ENCODE assay signal across 1 cellular context in the genomic region with DNA sequence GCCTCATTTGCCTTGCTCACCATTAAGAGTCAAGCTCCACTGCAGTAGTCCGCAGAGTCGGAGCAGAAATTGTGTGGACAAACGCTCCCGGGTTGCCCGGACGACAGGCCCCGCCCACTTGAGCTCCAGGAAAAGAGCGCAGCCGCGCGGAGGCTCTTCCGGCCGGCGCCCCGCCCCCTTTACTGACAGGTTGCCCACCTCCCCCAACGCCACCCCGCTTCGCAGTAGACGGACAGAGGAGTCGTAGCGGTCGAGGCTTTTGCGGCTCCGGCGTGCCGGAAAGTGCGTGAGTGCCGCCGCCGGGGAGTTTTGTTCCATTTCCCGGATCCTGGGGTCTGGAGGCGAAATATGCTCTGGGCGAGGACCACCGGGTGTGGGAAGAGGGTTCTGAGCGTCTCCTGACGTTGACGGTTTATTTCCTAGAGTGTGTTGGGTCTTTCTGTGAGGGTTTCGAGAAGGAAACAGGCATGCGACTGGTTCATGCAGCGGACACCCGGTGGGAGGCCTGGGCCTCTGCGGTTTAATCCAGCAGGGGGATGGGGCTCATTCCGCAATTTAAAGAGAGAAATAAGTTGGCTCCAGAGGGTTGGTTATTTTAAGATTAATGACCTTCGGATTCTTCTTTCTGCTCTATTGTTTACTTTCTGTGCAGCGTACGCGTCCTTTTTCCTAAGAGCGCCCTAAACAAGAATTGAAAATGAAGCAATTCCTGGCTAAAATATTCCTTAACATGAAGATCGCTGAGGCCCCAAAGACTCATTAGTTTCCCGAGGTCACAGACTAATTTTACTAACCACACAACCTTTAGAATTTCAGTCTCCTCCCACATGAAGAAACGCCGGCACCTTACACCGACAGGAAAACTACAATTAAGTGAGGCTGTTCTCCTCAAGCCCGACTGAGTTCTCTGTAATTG.
TF ChIP-seq lines count a peak whose summit lies in the region.

A gene with protein sequence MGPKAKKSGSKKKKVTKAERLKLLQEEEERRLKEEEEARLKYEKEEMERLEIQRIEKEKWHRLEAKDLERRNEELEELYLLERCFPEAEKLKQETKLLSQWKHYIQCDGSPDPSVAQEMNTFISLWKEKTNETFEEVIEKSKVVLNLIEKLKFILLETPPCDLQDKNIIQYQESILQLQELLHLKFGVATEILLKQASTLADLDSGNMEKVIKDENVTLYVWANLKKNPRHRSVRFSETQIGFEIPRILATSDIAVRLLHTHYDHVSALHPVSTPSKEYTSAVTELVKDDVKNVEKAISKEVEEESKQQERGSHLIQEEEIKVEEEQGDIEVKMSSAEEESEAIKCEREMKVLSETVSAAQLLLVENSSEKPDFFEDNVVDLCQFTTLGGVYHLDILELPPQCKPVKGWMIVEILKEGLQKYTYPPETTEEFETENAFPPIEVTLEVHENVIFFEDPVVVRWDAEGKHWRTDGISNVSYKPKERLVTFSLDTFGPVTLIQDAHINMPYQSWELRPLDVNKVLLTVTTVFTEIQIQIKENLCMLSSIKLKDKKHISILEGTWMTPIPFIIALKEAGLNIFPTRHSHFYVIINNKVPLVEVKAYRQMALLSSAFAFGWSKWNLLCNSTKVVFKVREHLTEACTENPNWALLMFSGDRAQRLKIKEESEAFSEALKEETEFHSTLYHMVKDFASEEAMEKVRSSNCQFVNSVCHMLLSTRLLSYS (minus strand): TSS at position 105 of the 916 bp plus-strand sequence. CDS start 82 bp downstream, at position 23.
A gene with protein sequence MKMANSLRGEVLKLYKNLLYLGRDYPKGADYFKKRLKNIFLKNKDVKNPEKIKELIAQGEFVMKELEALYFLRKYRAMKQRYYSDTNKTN (plus strand): TSS at position 182 of the 916 bp plus-strand sequence. CDS start 8,720 bp downstream, outside the sequence.

TF ChIP-seq in HepG2, 621 proteins besides CTCF, POLR2A, EP300 and RAD21 (continued from another document and continues in another):
- TF ChIP-seq RBM39 (IDR thresholded peaks at IDR 0.05; ENCODE audit: low read depth, low read length, poor library complexity, severe bottlenecking) (no peak), YY1 (IDR thresholded peaks at IDR 0.05; ENCODE audit: insufficient read depth, insufficient replicate concordance, low read depth, low read length) (peak; percentile 22), ZNF235 (CRISPR knock-in tag; IDR thresholded peaks at IDR 0.05; ENCODE audit: borderline replicate concordance) (no peak), ZNF546 (CRISPR knock-in tag; conservative IDR thresholded peaks at IDR 0.05) (peak; percentile 54; the same call in 1 of the 2 replicates), ZNF788 (CRISPR knock-in tag; IDR thresholded peaks at IDR 0.05; ENCODE audit: borderline replicate concordance) (no peak; the same call in 1 of the 2 replicates), HDAC1 (CRISPR knock-in tag; IDR thresholded peaks at IDR 0.05) (peak; percentile 71; the same call in 1 of the 2 replicates), ZC3H4 (CRISPR knock-in tag; IDR thresholded peaks at IDR 0.05; ENCODE audit: borderline replicate concordance) (no peak), TOE1 (CRISPR knock-in tag; IDR thresholded peaks at IDR 0.05) (no peak), BRCA1 (CRISPR knock-in tag; IDR thresholded peaks at IDR 0.05) (no peak), ZNF33A (CRISPR knock-in tag; IDR thresholded peaks at IDR 0.05; ENCODE audit: borderline replicate concordance) (0 out of 2 replicates have a peak, but pooled peaks have one; percentile 21), SMARCC2 (IDR thresholded peaks at IDR 0.05) (no peak), ZNF20 (CRISPR knock-in tag; IDR thresholded peaks at IDR 0.05) (peak; percentile 39), SP140L (CRISPR knock-in tag; IDR thresholded peaks at IDR 0.05; ENCODE audit: borderline replicate concordance) (no peak; the same call in 1 of the 2 replicates), ZNF670 (CRISPR knock-in tag; IDR thresholded peaks at IDR 0.05; ENCODE audit: borderline replicate concordance) (no peak), TBX2 (CRISPR knock-in tag; IDR thresholded peaks at IDR 0.05; ENCODE audit: borderline replicate concordance) (peak; percentile 73; the same call in 1 of the 2 replicates), CAMTA2 (CRISPR knock-in tag; IDR thresholded peaks at IDR 0.05; ENCODE audit: borderline replicate concordance) (peak; percentile 77; the same call in 1 of the 2 replicates), MAFF (IDR thresholded peaks at IDR 0.05; ENCODE audit: low read depth, low read length) (no peak), HOXA3 (CRISPR knock-in tag; IDR thresholded peaks at IDR 0.05) (peak; percentile 39; the same call in 1 of the 2 replicates), ZNF598 (CRISPR knock-in tag; IDR thresholded peaks at IDR 0.05; ENCODE audit: borderline replicate concordance) (peak; percentile 54; the same call in 1 of the 2 replicates), ZNF672 (CRISPR knock-in tag; IDR thresholded peaks at IDR 0.05) (no peak), PHF21A (CRISPR knock-in tag; IDR thresholded peaks at IDR 0.05) (peak; percentile 54; the same call in 1 of the 2 replicates), YEATS4 (CRISPR knock-in tag; IDR thresholded peaks at IDR 0.05; ENCODE audit: borderline replicate concordance) (0 out of 2 replicates have a peak, but pooled peaks have one; percentile 49), GABPA (IDR thresholded peaks at IDR 0.05; ENCODE audit: low read depth, low read length) (peak; percentile 48; the same call in 1 of the 2 replicates), GABPA (CRISPR knock-in tag; IDR thresholded peaks at IDR 0.05; ENCODE audit: low read depth) (peak; percentile 86), MAZ (IDR thresholded peaks at IDR 0.05; ENCODE audit: borderline replicate concordance, low read depth, low read length) (no peak), MAZ (CRISPR knock-in tag; IDR thresholded peaks at IDR 0.05; ENCODE audit: low read depth) (0 out of 2 replicates have a peak, but pooled peaks have one; percentile 9), PHF8 (CRISPR knock-in tag; IDR thresholded peaks at IDR 0.05) (peak; percentile 92), FIP1L1 (IDR thresholded peaks at IDR 0.05; ENCODE audit: borderline replicate concordance, insufficient read depth, low read depth, low read length) (no peak), HES4 (CRISPR knock-in tag; IDR thresholded peaks at IDR 0.05; ENCODE audit: borderline replicate concordance) (no peak), ZBTB1 (CRISPR knock-in tag; IDR thresholded peaks at IDR 0.05; ENCODE audit: borderline replicate concordance) (no peak), RFX3 (CRISPR knock-in tag; IDR thresholded peaks at IDR 0.05) (peak; percentile 93), NCOR1 (IDR thresholded peaks at IDR 0.05; ENCODE audit: borderline replicate concordance, low read length) (0 out of 2 replicates have a peak, but pooled peaks have one; percentile 17)
- TF ChIP-seq, protein P1, sequence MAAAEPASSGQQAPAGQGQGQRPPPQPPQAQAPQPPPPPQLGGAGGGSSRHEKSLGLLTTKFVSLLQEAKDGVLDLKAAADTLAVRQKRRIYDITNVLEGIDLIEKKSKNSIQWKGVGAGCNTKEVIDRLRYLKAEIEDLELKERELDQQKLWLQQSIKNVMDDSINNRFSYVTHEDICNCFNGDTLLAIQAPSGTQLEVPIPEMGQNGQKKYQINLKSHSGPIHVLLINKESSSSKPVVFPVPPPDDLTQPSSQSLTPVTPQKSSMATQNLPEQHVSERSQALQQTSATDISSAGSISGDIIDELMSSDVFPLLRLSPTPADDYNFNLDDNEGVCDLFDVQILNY (CRISPR knock-in tag; conservative IDR thresholded peaks at IDR 0.05), result no peak
- TF ChIP-seq, protein P2, sequence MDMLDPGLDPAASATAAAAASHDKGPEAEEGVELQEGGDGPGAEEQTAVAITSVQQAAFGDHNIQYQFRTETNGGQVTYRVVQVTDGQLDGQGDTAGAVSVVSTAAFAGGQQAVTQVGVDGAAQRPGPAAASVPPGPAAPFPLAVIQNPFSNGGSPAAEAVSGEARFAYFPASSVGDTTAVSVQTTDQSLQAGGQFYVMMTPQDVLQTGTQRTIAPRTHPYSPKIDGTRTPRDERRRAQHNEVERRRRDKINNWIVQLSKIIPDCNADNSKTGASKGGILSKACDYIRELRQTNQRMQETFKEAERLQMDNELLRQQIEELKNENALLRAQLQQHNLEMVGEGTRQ (IDR thresholded peaks at IDR 0.05; ENCODE audit: low read depth, low read length), result no peak
- TF ChIP-seq, protein P2 (CRISPR knock-in tag; IDR thresholded peaks at IDR 0.05; ENCODE audit: borderline replicate concordance), result no peak
- TF ChIP-seq, protein P3, sequence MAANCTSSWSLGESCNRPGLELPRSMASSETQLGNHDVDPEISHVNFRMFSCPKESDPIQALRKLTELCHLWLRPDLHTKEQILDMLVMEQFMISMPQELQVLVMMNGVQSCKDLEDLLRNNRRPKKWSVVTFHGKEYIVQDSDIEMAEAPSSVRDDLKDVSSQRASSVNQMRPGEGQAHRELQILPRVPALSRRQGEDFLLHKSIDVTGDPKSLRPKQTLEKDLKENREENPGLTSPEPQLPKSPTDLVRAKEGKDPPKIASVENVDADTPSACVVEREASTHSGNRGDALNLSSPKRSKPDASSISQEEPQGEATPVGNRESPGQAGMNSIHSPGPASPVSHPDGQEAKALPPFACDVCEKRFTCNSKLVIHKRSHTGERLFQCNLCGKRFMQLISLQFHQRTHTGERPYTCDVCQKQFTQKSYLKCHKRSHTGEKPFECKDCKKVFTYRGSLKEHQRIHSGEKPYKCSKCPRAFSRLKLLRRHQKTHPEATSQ (CRISPR knock-in tag; IDR thresholded peaks at IDR 0.05; ENCODE audit: borderline replicate concordance), result no peak; the same call in 1 of the 2 replicates
- TF ChIP-seq, protein P4, sequence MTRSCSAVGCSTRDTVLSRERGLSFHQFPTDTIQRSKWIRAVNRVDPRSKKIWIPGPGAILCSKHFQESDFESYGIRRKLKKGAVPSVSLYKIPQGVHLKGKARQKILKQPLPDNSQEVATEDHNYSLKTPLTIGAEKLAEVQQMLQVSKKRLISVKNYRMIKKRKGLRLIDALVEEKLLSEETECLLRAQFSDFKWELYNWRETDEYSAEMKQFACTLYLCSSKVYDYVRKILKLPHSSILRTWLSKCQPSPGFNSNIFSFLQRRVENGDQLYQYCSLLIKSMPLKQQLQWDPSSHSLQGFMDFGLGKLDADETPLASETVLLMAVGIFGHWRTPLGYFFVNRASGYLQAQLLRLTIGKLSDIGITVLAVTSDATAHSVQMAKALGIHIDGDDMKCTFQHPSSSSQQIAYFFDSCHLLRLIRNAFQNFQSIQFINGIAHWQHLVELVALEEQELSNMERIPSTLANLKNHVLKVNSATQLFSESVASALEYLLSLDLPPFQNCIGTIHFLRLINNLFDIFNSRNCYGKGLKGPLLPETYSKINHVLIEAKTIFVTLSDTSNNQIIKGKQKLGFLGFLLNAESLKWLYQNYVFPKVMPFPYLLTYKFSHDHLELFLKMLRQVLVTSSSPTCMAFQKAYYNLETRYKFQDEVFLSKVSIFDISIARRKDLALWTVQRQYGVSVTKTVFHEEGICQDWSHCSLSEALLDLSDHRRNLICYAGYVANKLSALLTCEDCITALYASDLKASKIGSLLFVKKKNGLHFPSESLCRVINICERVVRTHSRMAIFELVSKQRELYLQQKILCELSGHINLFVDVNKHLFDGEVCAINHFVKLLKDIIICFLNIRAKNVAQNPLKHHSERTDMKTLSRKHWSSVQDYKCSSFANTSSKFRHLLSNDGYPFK (CRISPR knock-in tag; IDR thresholded peaks at IDR 0.05; ENCODE audit: borderline replicate concordance), result peak; percentile 60; the same call in 1 of the 2 replicates
- TF ChIP-seq, protein P5, sequence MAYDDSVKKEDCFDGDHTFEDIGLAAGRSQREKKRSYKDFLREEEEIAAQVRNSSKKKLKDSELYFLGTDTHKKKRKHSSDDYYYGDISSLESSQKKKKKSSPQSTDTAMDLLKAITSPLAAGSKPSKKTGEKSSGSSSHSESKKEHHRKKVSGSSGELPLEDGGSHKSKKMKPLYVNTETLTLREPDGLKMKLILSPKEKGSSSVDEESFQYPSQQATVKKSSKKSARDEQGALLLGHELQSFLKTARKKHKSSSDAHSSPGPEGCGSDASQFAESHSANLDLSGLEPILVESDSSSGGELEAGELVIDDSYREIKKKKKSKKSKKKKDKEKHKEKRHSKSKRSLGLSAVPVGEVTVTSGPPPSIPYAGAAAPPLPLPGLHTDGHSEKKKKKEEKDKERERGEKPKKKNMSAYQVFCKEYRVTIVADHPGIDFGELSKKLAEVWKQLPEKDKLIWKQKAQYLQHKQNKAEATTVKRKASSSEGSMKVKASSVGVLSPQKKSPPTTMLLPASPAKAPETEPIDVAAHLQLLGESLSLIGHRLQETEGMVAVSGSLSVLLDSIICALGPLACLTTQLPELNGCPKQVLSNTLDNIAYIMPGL (CRISPR knock-in tag; IDR thresholded peaks at IDR 0.05; ENCODE audit: borderline replicate concordance in 1 of 2, low read depth in 1 of 2), result peak; percentile 35 to 79; a peak in 2 of 4 replicates
- TF ChIP-seq, protein P6, sequence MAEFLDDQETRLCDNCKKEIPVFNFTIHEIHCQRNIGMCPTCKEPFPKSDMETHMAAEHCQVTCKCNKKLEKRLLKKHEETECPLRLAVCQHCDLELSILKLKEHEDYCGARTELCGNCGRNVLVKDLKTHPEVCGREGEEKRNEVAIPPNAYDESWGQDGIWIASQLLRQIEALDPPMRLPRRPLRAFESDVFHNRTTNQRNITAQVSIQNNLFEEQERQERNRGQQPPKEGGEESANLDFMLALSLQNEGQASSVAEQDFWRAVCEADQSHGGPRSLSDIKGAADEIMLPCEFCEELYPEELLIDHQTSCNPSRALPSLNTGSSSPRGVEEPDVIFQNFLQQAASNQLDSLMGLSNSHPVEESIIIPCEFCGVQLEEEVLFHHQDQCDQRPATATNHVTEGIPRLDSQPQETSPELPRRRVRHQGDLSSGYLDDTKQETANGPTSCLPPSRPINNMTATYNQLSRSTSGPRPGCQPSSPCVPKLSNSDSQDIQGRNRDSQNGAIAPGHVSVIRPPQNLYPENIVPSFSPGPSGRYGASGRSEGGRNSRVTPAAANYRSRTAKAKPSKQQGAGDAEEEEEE (CRISPR knock-in tag; IDR thresholded peaks at IDR 0.05; ENCODE audit: borderline replicate concordance), result no peak
- TF ChIP-seq, protein P7, sequence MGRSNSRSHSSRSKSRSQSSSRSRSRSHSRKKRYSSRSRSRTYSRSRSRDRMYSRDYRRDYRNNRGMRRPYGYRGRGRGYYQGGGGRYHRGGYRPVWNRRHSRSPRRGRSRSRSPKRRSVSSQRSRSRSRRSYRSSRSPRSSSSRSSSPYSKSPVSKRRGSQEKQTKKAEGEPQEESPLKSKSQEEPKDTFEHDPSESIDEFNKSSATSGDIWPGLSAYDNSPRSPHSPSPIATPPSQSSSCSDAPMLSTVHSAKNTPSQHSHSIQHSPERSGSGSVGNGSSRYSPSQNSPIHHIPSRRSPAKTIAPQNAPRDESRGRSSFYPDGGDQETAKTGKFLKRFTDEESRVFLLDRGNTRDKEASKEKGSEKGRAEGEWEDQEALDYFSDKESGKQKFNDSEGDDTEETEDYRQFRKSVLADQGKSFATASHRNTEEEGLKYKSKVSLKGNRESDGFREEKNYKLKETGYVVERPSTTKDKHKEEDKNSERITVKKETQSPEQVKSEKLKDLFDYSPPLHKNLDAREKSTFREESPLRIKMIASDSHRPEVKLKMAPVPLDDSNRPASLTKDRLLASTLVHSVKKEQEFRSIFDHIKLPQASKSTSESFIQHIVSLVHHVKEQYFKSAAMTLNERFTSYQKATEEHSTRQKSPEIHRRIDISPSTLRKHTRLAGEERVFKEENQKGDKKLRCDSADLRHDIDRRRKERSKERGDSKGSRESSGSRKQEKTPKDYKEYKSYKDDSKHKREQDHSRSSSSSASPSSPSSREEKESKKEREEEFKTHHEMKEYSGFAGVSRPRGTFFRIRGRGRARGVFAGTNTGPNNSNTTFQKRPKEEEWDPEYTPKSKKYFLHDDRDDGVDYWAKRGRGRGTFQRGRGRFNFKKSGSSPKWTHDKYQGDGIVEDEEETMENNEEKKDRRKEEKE (IDR thresholded peaks at IDR 0.05), result no peak
